Comparison of ENCODE assay signal across 1 cellular context in the genomic region with DNA sequence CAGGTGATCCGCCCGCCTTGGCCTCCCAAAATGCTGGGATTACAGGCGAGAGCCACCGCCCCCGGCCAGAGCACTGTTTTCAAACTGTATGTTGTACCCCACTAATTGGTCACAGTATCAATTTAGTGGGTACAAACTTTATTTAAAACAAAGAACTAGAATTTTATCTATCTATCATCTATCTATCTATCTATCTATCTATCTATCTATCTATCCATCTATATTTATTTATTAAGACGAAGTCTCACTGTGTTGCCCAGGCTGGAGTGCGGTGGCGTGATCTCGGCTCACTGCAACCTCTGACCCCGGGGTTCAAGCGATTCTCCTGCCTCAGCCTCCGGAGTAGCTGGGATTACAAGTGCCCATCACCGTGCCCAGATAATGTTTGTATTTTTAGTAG.
TF ChIP-seq lines count a peak whose summit lies in the region.

No MANE protein-coding gene starts in this region.

TF ChIP-seq in K562, 482 proteins besides CTCF, POLR2A, EP300 and RAD21:
- peak; percentile 95 for TF ChIP-seq GATAD2B (IDR thresholded peaks at IDR 0.05; ENCODE audit: borderline replicate concordance)
- TF ChIP-seq, protein P1, sequence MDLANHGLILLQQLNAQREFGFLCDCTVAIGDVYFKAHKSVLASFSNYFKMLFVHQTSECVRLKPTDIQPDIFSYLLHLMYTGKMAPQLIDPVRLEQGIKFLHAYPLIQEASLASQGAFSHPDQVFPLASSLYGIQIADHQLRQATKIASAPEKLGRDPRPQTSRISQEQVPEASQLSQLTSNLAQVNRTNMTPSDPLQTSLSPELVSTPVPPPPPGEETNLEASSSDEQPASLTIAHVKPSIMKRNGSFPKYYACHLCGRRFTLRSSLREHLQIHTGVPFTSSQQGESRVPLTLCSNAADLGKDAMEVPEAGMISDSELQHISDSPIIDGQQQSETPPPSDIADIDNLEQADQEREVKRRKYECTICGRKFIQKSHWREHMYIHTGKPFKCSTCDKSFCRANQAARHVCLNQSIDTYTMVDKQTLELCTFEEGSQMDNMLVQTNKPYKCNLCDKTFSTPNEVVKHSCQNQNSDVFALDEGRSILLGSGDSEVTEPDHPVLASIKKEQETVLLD (IDR thresholded peaks at IDR 0.05) = peak; percentile 83
- TF ChIP-seq MCM7 (IDR thresholded peaks at IDR 0.05) = 0 out of 4 replicates have a peak, but pooled peaks of 1 of the 2 experiments have one; percentile 57
- peak; percentile 49; the same call in 1 of the 2 replicates for TF ChIP-seq MTA1 (IDR thresholded peaks at IDR 0.05; ENCODE audit: borderline replicate concordance)
- peak; percentile 100 for TF ChIP-seq DACH1 (IDR thresholded peaks at IDR 0.05; ENCODE audit: partially characterized antibody)
- 0 out of 2 replicates have a peak, but pooled peaks have one; percentile 48 for TF ChIP-seq GATAD2A (IDR thresholded peaks at IDR 0.05)
